In the genomic region with DNA sequence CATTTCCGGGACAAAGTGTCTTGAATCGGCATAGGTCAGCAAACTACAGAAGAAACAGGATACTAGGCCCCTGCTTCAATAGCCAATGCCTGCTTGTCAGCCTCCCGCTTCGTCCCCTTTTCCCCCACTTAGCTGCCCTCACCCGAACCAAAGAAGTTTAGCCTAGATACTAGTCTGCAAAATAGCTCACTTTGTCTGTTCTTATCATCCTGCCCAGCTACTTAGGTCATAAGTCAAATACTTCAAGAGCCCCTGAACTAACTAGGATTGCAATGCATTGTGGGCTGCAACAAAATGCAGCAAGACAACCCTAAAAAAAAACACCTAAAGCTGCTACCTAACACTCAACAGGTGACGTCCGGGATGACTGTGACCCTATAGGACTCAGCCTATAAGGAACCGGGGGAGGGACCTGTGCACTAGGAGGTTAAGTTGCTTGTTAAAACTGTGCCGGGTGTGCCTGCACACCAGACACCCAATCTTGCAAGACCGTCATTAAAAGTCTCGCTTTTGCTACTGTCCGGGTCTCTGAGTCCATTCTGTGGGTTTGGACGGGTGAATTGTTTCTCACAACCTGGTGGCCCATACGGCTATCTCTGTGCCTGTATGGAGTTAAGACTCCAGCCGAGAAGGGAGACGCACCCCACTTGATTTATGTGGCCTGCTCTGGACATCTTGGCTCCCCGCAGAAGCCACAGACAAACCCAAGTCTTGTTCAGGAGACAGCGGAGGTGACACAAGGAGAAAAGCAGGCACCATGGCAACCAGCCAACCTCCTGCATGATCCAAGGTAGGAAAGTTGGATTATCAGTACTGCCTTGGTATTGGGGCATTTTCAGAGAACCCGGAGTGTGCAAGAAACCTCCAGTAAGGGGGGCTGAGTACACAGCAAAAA, we compare ENCODE assay signal across 1 cellular context.
TF ChIP-seq lines count a peak whose summit lies in the region.

No MANE protein-coding gene starts in this region.

TF ChIP-seq in K562, 482 proteins besides CTCF, POLR2A, EP300 and RAD21 (continued from another document):
- TF ChIP-seq, protein P1, sequence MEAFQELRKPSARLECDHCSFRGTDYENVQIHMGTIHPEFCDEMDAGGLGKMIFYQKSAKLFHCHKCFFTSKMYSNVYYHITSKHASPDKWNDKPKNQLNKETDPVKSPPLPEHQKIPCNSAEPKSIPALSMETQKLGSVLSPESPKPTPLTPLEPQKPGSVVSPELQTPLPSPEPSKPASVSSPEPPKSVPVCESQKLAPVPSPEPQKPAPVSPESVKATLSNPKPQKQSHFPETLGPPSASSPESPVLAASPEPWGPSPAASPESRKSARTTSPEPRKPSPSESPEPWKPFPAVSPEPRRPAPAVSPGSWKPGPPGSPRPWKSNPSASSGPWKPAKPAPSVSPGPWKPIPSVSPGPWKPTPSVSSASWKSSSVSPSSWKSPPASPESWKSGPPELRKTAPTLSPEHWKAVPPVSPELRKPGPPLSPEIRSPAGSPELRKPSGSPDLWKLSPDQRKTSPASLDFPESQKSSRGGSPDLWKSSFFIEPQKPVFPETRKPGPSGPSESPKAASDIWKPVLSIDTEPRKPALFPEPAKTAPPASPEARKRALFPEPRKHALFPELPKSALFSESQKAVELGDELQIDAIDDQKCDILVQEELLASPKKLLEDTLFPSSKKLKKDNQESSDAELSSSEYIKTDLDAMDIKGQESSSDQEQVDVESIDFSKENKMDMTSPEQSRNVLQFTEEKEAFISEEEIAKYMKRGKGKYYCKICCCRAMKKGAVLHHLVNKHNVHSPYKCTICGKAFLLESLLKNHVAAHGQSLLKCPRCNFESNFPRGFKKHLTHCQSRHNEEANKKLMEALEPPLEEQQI (IDR thresholded peaks at IDR 0.05), result no peak
- TF ChIP-seq ZFP30 (CRISPR knock-in tag; IDR thresholded peaks at IDR 0.05; ENCODE audit: borderline replicate concordance) (no peak), HDGF (IDR thresholded peaks at IDR 0.05) (no peak), GTF2A2 (tag; IDR thresholded peaks at IDR 0.05) (no peak), TEAD4 (IDR thresholded peaks at IDR 0.05; ENCODE audit: low read length) (peak; percentile 54), TEAD4 (CRISPR knock-in tag; IDR thresholded peaks at IDR 0.05; ENCODE audit: borderline replicate concordance) (no peak), MTA1 (IDR thresholded peaks at IDR 0.05; ENCODE audit: borderline replicate concordance) (no peak), TEAD1 (CRISPR knock-in tag; IDR thresholded peaks at IDR 0.05) (no peak), SRSF3 (IDR thresholded peaks at IDR 0.05; ENCODE audit: insufficient read depth, low read length) (no peak), MTF1 (CRISPR knock-in tag; IDR thresholded peaks at IDR 0.05; ENCODE audit: borderline replicate concordance) (no peak), BRCA1 (IDR thresholded peaks at IDR 0.05) (no peak), BRCA1 (CRISPR knock-in tag; IDR thresholded peaks at IDR 0.05) (no peak), MEF2A (IDR thresholded peaks at IDR 0.05; ENCODE audit: control insufficient read depth, low read depth, low read length) (no peak), ZNF212 (CRISPR knock-in tag; IDR thresholded peaks at IDR 0.05) (no peak), EP400 (IDR thresholded peaks at IDR 0.05) (no peak), TCF3 (CRISPR knock-in tag; IDR thresholded peaks at IDR 0.05) (no peak; the same call in 1 of the 2 replicates), ZNF408 (CRISPR knock-in tag; IDR thresholded peaks at IDR 0.05; ENCODE audit: low read depth) (no peak), HDAC1 (IDR thresholded peaks at IDR 0.05) (no peak), MECOM (CRISPR knock-in tag; IDR thresholded peaks at IDR 0.05) (no peak), ZNF586 (CRISPR knock-in tag; conservative IDR thresholded peaks at IDR 0.05) (no peak), ZNF77 (CRISPR knock-in tag; IDR thresholded peaks at IDR 0.05) (no peak), SP2 (IDR thresholded peaks at IDR 0.05; ENCODE audit: extremely low read depth, low read depth, low read length, poor library complexity, severe bottlenecking) (no peak), MYBL2 (IDR thresholded peaks at IDR 0.05; ENCODE audit: low read depth) (no peak), MYBL2 (CRISPR knock-in tag; IDR thresholded peaks at IDR 0.05; ENCODE audit: borderline replicate concordance) (no peak), NCOA6 (IDR thresholded peaks at IDR 0.05) (no peak), SMAD4 (CRISPR knock-in tag; conservative IDR thresholded peaks at IDR 0.05) (peak; percentile 51; the same call in 1 of the 2 replicates), MEIS2 (IDR thresholded peaks at IDR 0.05; ENCODE audit: partially characterized antibody) (peak; percentile 90), RBBP5 (IDR thresholded peaks at IDR 0.05; ENCODE audit: borderline replicate concordance, insufficient read depth, low read length, poor library complexity, severe bottlenecking) (no peak)
- TF ChIP-seq, protein P2, sequence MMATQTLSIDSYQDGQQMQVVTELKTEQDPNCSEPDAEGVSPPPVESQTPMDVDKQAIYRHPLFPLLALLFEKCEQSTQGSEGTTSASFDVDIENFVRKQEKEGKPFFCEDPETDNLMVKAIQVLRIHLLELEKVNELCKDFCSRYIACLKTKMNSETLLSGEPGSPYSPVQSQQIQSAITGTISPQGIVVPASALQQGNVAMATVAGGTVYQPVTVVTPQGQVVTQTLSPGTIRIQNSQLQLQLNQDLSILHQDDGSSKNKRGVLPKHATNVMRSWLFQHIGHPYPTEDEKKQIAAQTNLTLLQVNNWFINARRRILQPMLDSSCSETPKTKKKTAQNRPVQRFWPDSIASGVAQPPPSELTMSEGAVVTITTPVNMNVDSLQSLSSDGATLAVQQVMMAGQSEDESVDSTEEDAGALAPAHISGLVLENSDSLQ (IDR thresholded peaks at IDR 0.05), result peak; percentile 78
- TF ChIP-seq, protein P3, sequence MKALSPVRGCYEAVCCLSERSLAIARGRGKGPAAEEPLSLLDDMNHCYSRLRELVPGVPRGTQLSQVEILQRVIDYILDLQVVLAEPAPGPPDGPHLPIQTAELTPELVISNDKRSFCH (CRISPR knock-in tag; IDR thresholded peaks at IDR 0.05), result no peak
- TF ChIP-seq, protein P3 (tag; IDR thresholded peaks at IDR 0.05), result no peak
- TF ChIP-seq, protein P4, sequence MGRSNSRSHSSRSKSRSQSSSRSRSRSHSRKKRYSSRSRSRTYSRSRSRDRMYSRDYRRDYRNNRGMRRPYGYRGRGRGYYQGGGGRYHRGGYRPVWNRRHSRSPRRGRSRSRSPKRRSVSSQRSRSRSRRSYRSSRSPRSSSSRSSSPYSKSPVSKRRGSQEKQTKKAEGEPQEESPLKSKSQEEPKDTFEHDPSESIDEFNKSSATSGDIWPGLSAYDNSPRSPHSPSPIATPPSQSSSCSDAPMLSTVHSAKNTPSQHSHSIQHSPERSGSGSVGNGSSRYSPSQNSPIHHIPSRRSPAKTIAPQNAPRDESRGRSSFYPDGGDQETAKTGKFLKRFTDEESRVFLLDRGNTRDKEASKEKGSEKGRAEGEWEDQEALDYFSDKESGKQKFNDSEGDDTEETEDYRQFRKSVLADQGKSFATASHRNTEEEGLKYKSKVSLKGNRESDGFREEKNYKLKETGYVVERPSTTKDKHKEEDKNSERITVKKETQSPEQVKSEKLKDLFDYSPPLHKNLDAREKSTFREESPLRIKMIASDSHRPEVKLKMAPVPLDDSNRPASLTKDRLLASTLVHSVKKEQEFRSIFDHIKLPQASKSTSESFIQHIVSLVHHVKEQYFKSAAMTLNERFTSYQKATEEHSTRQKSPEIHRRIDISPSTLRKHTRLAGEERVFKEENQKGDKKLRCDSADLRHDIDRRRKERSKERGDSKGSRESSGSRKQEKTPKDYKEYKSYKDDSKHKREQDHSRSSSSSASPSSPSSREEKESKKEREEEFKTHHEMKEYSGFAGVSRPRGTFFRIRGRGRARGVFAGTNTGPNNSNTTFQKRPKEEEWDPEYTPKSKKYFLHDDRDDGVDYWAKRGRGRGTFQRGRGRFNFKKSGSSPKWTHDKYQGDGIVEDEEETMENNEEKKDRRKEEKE (IDR thresholded peaks at IDR 0.05; ENCODE audit: borderline replicate concordance in 1 of 2, control insufficient read depth in 1 of 2, low read depth in 2 of 2, low read length in 1 of 2), result no peak
- TF ChIP-seq, protein P5, sequence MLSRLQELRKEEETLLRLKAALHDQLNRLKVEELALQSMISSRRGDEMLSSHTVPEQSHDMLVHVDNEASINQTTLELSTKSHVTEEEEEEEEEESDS (CRISPR knock-in tag; IDR thresholded peaks at IDR 0.05), result no peak
- TF ChIP-seq, protein P6, sequence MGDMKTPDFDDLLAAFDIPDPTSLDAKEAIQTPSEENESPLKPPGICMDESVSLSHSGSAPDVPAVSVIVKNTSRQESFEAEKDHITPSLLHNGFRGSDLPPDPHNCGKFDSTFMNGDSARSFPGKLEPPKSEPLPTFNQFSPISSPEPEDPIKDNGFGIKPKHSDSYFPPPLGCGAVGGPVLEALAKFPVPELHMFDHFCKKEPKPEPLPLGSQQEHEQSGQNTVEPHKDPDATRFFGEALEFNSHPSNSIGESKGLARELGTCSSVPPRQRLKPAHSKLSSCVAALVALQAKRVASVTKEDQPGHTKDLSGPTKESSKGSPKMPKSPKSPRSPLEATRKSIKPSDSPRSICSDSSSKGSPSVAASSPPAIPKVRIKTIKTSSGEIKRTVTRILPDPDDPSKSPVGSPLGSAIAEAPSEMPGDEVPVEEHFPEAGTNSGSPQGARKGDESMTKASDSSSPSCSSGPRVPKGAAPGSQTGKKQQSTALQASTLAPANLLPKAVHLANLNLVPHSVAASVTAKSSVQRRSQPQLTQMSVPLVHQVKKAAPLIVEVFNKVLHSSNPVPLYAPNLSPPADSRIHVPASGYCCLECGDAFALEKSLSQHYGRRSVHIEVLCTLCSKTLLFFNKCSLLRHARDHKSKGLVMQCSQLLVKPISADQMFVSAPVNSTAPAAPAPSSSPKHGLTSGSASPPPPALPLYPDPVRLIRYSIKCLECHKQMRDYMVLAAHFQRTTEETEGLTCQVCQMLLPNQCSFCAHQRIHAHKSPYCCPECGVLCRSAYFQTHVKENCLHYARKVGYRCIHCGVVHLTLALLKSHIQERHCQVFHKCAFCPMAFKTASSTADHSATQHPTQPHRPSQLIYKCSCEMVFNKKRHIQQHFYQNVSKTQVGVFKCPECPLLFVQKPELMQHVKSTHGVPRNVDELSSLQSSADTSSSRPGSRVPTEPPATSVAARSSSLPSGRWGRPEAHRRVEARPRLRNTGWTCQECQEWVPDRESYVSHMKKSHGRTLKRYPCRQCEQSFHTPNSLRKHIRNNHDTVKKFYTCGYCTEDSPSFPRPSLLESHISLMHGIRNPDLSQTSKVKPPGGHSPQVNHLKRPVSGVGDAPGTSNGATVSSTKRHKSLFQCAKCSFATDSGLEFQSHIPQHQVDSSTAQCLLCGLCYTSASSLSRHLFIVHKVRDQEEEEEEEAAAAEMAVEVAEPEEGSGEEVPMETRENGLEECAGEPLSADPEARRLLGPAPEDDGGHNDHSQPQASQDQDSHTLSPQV (IDR thresholded peaks at IDR 0.05), result no peak
- TF ChIP-seq, protein P7, sequence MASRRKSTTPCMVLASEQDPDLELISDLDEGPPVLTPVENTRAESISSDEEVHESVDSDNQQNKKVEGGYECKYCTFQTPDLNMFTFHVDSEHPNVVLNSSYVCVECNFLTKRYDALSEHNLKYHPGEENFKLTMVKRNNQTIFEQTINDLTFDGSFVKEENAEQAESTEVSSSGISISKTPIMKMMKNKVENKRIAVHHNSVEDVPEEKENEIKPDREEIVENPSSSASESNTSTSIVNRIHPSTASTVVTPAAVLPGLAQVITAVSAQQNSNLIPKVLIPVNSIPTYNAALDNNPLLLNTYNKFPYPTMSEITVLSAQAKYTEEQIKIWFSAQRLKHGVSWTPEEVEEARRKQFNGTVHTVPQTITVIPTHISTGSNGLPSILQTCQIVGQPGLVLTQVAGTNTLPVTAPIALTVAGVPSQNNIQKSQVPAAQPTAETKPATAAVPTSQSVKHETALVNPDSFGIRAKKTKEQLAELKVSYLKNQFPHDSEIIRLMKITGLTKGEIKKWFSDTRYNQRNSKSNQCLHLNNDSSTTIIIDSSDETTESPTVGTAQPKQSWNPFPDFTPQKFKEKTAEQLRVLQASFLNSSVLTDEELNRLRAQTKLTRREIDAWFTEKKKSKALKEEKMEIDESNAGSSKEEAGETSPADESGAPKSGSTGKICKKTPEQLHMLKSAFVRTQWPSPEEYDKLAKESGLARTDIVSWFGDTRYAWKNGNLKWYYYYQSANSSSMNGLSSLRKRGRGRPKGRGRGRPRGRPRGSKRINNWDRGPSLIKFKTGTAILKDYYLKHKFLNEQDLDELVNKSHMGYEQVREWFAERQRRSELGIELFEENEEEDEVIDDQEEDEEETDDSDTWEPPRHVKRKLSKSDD (conservative IDR thresholded peaks at IDR 0.05; ENCODE audit: low read length), result no peak
- TF ChIP-seq, protein P8, sequence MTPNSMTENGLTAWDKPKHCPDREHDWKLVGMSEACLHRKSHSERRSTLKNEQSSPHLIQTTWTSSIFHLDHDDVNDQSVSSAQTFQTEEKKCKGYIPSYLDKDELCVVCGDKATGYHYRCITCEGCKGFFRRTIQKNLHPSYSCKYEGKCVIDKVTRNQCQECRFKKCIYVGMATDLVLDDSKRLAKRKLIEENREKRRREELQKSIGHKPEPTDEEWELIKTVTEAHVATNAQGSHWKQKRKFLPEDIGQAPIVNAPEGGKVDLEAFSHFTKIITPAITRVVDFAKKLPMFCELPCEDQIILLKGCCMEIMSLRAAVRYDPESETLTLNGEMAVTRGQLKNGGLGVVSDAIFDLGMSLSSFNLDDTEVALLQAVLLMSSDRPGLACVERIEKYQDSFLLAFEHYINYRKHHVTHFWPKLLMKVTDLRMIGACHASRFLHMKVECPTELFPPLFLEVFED (CRISPR knock-in tag; conservative IDR thresholded peaks at IDR 0.05), result no peak
TF ChIP-seq in K562: peak in this region for 20.
